Comparison of ENCODE assay signal across 1 cellular context in the genomic region with DNA sequence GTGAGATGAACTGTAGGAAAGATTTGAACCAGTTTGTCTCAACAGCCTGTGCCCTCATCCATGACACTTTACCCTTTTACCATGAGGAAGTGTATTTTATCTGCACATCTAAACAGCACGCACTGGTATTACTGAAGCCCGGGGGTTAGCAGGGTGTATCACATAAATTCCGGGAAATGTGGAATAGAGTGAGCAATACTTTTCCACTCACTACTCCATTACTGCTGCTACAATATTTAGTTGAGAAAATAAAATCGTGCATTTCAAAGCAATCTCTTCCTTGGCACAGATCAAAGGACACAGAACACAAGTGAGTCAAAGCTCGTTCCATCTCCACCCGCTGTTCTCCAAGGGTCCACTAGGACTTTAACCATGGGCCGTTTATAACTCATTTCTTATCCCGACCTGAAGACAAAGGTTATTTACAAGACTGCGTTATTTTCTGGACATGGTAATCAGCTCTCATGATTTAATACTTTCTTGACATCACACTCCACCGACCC.
TF ChIP-seq lines count a peak whose summit lies in the region.

No MANE protein-coding gene starts in this region.

TF ChIP-seq in IMR-90, 13 proteins besides CTCF, POLR2A, EP300 and RAD21:
- TF ChIP-seq CEBPB (IDR thresholded peaks at IDR 0.05; ENCODE audit: low read depth, low read length), result no peak
- no peak for TF ChIP-seq CHD1 (IDR thresholded peaks at IDR 0.05; ENCODE audit: low read depth, low read length)
- no peak for TF ChIP-seq RFX5 (IDR thresholded peaks at IDR 0.05; ENCODE audit: low read depth, low read length)
- TF ChIP-seq SMC3 (IDR thresholded peaks at IDR 0.05; ENCODE audit: low read depth, low read length), result no peak
- TF ChIP-seq BHLHE40 (IDR thresholded peaks at IDR 0.05; ENCODE audit: low read depth, low read length), result no peak
- no peak for TF ChIP-seq FOS (IDR thresholded peaks at IDR 0.05; ENCODE audit: low read depth, low read length)
- no peak for TF ChIP-seq MXI1 (IDR thresholded peaks at IDR 0.05; ENCODE audit: borderline replicate concordance, low read depth, low read length)
- TF ChIP-seq, protein P1, sequence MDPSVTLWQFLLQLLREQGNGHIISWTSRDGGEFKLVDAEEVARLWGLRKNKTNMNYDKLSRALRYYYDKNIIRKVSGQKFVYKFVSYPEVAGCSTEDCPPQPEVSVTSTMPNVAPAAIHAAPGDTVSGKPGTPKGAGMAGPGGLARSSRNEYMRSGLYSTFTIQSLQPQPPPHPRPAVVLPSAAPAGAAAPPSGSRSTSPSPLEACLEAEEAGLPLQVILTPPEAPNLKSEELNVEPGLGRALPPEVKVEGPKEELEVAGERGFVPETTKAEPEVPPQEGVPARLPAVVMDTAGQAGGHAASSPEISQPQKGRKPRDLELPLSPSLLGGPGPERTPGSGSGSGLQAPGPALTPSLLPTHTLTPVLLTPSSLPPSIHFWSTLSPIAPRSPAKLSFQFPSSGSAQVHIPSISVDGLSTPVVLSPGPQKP (IDR thresholded peaks at IDR 0.05; ENCODE audit: borderline replicate concordance, low read depth, low read length), result no peak
- TF ChIP-seq NFE2L2 (IDR thresholded peaks at IDR 0.05; ENCODE audit: low read depth, low read length), result no peak
- no peak for TF ChIP-seq RCOR1 (IDR thresholded peaks at IDR 0.05; ENCODE audit: insufficient replicate concordance, low read length)
- no peak for TF ChIP-seq MAZ (IDR thresholded peaks at IDR 0.05; ENCODE audit: borderline replicate concordance, low read depth, low read length)
- no peak for TF ChIP-seq MAFK (IDR thresholded peaks at IDR 0.05; ENCODE audit: low read depth, low read length)
